Comparison of ENCODE assay signal across 16 cellular contexts in the genomic region with DNA sequence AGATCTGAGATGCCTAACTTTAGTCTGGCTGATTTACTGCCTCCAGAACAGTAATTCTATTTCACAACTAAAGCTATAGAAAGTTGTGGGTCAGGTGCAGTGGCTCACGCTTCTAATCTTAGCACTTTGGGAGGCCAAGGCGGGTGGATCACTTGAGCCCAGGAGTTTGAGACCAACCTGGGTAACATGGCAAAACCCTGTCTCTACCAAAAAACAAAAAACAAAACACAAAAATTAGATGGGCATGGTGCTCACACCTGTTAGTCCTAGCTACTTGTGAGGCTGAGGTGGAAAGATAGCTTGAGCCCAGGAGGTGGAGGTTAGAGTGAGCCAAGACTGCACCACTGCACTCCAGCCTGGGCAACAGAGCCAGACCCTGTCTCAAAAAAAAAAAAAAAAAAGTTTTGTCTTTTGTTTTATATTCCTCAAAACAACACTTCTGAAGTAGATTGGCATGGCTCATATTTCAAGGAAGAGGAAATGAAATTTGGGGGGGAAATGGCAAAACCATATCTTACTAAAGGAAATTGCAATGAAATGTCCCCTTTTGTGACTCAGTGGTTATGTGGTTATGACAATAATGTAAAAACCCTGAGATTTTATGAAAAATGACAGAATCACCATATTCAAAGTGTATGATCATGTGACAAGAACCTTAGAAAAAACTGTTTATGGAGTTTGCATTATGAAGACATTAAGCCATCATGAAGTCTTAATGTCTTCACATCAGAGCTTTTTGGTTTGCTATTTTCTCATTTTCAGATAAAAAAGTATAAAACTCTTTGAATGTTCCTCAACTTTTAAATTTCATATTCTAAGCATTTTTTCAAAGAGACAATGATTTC. TPM values are rescaled to one million over a fixed set of nuclear protein-coding genes. Genes with fewer than 3 reads are reported as not detected.
DNase-seq lines count a peak whose midpoint lies in the region; ATAC-seq and TF ChIP-seq lines count a peak whose summit lies in the region.
"Had no signal": no experiment of that assay in that cellular context is flagged by ENCODE, and none has a peak within 500 bp of the region (broad histone marks: within the 10 kb centered on the region; RNA-seq: fewer than 3 reads in every experiment).

No MANE protein-coding gene starts in this region.

- H3K4me3 Mint-ChIP-seq in CD4-positive, alpha-beta T cell = peak overlapping the region; percentile 58
- no peak overlapping the region for H3K4me3 Mint-ChIP-seq in activated CD4-positive, alpha-beta memory T cell treated with anti-CD3 and anti-CD28 coated beads for 36 hours
- peak overlapping the region in 6 of 8 donors; percentile 36 to 83 (median 56) for H3K4me3 Mint-ChIP-seq in naive B cell

- no peaks in the 10 kb centered on the region for H3K27me3 ChIP-seq in CD4-positive, alpha-beta T cell (ENCODE audit: control insufficient read depth, insufficient read depth, low read length)
- H3K27me3 ChIP-seq: BE2C, right atrium auricular region had no signal

- H3K36me3 Mint-ChIP-seq in CD4-positive, alpha-beta T cell (ENCODE audit: low read depth) = peaks cover 63% of the 10 kb centered on the region
- H3K36me3 Mint-ChIP-seq in activated CD4-positive, alpha-beta memory T cell treated with anti-CD3 and anti-CD28 coated beads for 36 hours = peaks cover 27% of the 10 kb centered on the region
- no peaks in the 10 kb centered on the region for H3K36me3 Mint-ChIP-seq in naive B cell

- no peaks in the 10 kb centered on the region; the same call in 1 of the 2 replicates for H3K4me1 ChIP-seq in HEK293 (ENCODE audit: control insufficient read depth, insufficient read depth, low read length)

- no peak overlapping the region for H3K4me3 ChIP-seq in HEK293 (ENCODE audit: low read depth, low read length)
- H3K4me3 ChIP-seq: right atrium auricular region had no signal

- no peaks in the 10 kb centered on the region for H3K36me3 ChIP-seq in HEK293 (ENCODE audit: control insufficient read depth in 2 of 2, insufficient read depth in 1 of 2, low read length in 2 of 2)
- H3K36me3 ChIP-seq: BE2C, right atrium auricular region had no signal

- no peaks in the 10 kb centered on the region for H3K27me3 Mint-ChIP-seq in CD4-positive, alpha-beta T cell
- no peaks in the 10 kb centered on the region for H3K27me3 Mint-ChIP-seq in activated CD4-positive, alpha-beta memory T cell treated with anti-CD3 and anti-CD28 coated beads for 36 hours
- no peaks in the 10 kb centered on the region for H3K27me3 Mint-ChIP-seq in naive B cell

- H3K27ac ChIP-seq in CD4-positive, alpha-beta T cell (ENCODE audit: low read depth, low read length) = peak overlapping the region; percentile 42
- H3K27ac ChIP-seq in HEK293 (ENCODE audit: extremely low read depth, low read depth, low read length) = no peak overlapping the region
- H3K27ac ChIP-seq: right atrium auricular region had no signal

- no peak for ATAC-seq in CD4-positive, alpha-beta T cell (ENCODE audit: poor library complexity)
- ATAC-seq in naive B cell (ENCODE audit: low read depth in 2 of 2) (no peak), HG02981 (IDR thresholded peaks at IDR 0.05; ENCODE audit: unreplicated experiment) (no peak), HG02588 (IDR thresholded peaks at IDR 0.05; ENCODE audit: unreplicated experiment) (no peak)

- H3K4me1 Mint-ChIP-seq in CD4-positive, alpha-beta T cell (ENCODE audit: low read depth) = peaks cover 98% of the 10 kb centered on the region
- H3K4me1 Mint-ChIP-seq in activated CD4-positive, alpha-beta memory T cell treated with anti-CD3 and anti-CD28 coated beads for 36 hours (ENCODE audit: low read depth) = peaks cover 94% of the 10 kb centered on the region
- H3K4me1 Mint-ChIP-seq in naive B cell = peaks cover 72 to 100% (median 90%) of the 10 kb centered on the region in 3 donors

- no peak for DNase-seq in CD4-positive, alpha-beta T cell
- DNase-seq in activated CD4-positive, alpha-beta memory T cell treated with anti-CD3 and anti-CD28 coated beads for 36 hours = no peak
- DNase-seq in naive B cell = peak; percentile 19
- no peak for DNase-seq in dedifferentiated amniotic fluid mesenchymal stem cell (ENCODE audit: extremely low spot score)
- DNase-seq in NCI-H446 treated with DMSO at 0.1 percent for 48 hours (lab: John Stamatoyannopoulos, UW) = no peak
- DNase-seq: amniotic stem cell; BE2C; KG1; kidney; NCI-H2081; NK-92 treated with Interleukin-12 subunit alpha and Interleukin-12 subunit beta, amount 100 ng/mL, for 24 hours; SW 1271 had no signal

- H3K27ac Mint-ChIP-seq in CD4-positive, alpha-beta T cell = peak overlapping the region; percentile 92
- peak overlapping the region; percentile 92 for H3K27ac Mint-ChIP-seq in activated CD4-positive, alpha-beta memory T cell treated with anti-CD3 and anti-CD28 coated beads for 36 hours
- peak overlapping the region; percentile 53 to 99 (median 92) for H3K27ac Mint-ChIP-seq in naive B cell

- intact Hi-C loops in CD4-positive, alpha-beta T cell (cut with DNase I, micrococcal nuclease) = no loop called here
- intact Hi-C loops in activated CD4-positive, alpha-beta memory T cell treated with anti-CD3 and anti-CD28 coated beads for 36 hours (cut with micrococcal nuclease) = no loop called here

- no peaks in the 10 kb centered on the region for H3K9me3 Mint-ChIP-seq in CD4-positive, alpha-beta T cell
- H3K9me3 Mint-ChIP-seq in activated CD4-positive, alpha-beta memory T cell treated with anti-CD3 and anti-CD28 coated beads for 36 hours = no peaks in the 10 kb centered on the region
- H3K9me3 Mint-ChIP-seq in naive B cell = no peaks in the 10 kb centered on the region

- CTCF ChIA-PET in CD4-positive, alpha-beta T cell (lab: Charles Lee) = interaction anchor here (1.4 kb wide), 1 partner anchor 12 kb away, joined by 12 read pairs; no protein-coding TSS in a partner anchor
- CTCF ChIA-PET in HEK293 (lab: Yijun Ruan, JAX) = interaction anchor here (0.6 to 0.9 kb wide), 2 partner anchors 9 to 62 kb away, joined by 3 to 6 read pairs; no protein-coding TSS in a partner anchor
- CTCF ChIA-PET in activated CD4-positive, alpha-beta memory T cell treated with anti-CD3 and anti-CD28 coated beads for 36 hours (lab: Charles Lee) = interaction anchor here (1.0 to 4.1 kb wide), 3 partner anchors 12 to 70 kb away, joined by 3 to 18 read pairs (median 3); no protein-coding TSS in a partner anchor

- POLR2A ChIA-PET in CD4-positive, alpha-beta T cell (lab: Charles Lee) = interaction anchor here (0.7 to 2.9 kb wide), 7 partner anchors 11 to 140 kb away, joined by 3 to 8 read pairs (median 4); no protein-coding TSS in a partner anchor
- POLR2A ChIA-PET in HEK293 (lab: Yijun Ruan, JAX) = no interaction called here
- POLR2A ChIA-PET in activated CD4-positive, alpha-beta memory T cell treated with anti-CD3 and anti-CD28 coated beads for 36 hours (lab: Charles Lee) = interaction anchor here (0.6 to 8.0 kb wide), 11 partner anchors 8 to 140 kb away, joined by 3 to 88 read pairs (median 5); a partner anchor contains a TSS

- TF ChIP-seq CTCF in CD4-positive, alpha-beta T cell (IDR thresholded peaks at IDR 0.05) = no peak
- no peak for TF ChIP-seq CTCF in HEK293 (tag by site-specific recombination; IDR thresholded peaks at IDR 0.05)

- H3K9me3 ChIP-seq in CD4-positive, alpha-beta T cell (ENCODE audit: control insufficient read depth, low read length) = no peaks in the 10 kb centered on the region
- H3K9me3 ChIP-seq in HEK293 (ENCODE audit: control insufficient read depth, insufficient read depth, low read depth, low read length) = no peaks in the 10 kb centered on the region
- H3K9me3 ChIP-seq: BE2C, right atrium auricular region had no signal

TF ChIP-seq in HEK293, 187 proteins besides CTCF, POLR2A, EP300 and RAD21:
- TF ChIP-seq ZNF121 (tag by site-specific recombination; IDR thresholded peaks at IDR 0.05) = peak; percentile 62; the same call in 1 of the 2 replicates
- TF ChIP-seq, protein P1, sequence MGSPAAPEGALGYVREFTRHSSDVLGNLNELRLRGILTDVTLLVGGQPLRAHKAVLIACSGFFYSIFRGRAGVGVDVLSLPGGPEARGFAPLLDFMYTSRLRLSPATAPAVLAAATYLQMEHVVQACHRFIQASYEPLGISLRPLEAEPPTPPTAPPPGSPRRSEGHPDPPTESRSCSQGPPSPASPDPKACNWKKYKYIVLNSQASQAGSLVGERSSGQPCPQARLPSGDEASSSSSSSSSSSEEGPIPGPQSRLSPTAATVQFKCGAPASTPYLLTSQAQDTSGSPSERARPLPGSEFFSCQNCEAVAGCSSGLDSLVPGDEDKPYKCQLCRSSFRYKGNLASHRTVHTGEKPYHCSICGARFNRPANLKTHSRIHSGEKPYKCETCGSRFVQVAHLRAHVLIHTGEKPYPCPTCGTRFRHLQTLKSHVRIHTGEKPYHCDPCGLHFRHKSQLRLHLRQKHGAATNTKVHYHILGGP (tag by site-specific recombination; IDR thresholded peaks at IDR 0.05) = no peak
TF ChIP-seq in HEK293: peak in this region for 1.

RNA-seq across cellular contexts. Expression of a gene that starts 16.2 kb away (rescaled TPM):
- 100 to 1,000 TPM; 166 to 181 TPM for total RNA-seq in CD4-positive, alpha-beta T cell
- total RNA-seq in activated CD4-positive, alpha-beta memory T cell treated with anti-CD3 and anti-CD28 coated beads for 36 hours = 100 to 1,000 TPM; 215 to 228 TPM
- polyA plus RNA-seq in naive B cell (ENCODE audit: low read depth in 6 of 6) = 100 to 1,000 TPM; 103 to 178 (median 154) TPM

RNA-seq across cellular contexts. Expression of a gene that starts 26.9 kb away (rescaled TPM):
- 10 to 100 TPM; 18.9 to 19.2 TPM for total RNA-seq in CD4-positive, alpha-beta T cell
- 10 to 100 TPM; 20.7 to 22.8 TPM for total RNA-seq in activated CD4-positive, alpha-beta memory T cell treated with anti-CD3 and anti-CD28 coated beads for 36 hours
- polyA plus RNA-seq in naive B cell (ENCODE audit: low read depth in 6 of 6) = 1 to 10 TPM in 5 of 6 donors, under 1 TPM in 1; 0.27 to 4.4 (median 3.4) TPM
